8 cellular contexts compared by ENCODE assay signal in the genomic region with DNA sequence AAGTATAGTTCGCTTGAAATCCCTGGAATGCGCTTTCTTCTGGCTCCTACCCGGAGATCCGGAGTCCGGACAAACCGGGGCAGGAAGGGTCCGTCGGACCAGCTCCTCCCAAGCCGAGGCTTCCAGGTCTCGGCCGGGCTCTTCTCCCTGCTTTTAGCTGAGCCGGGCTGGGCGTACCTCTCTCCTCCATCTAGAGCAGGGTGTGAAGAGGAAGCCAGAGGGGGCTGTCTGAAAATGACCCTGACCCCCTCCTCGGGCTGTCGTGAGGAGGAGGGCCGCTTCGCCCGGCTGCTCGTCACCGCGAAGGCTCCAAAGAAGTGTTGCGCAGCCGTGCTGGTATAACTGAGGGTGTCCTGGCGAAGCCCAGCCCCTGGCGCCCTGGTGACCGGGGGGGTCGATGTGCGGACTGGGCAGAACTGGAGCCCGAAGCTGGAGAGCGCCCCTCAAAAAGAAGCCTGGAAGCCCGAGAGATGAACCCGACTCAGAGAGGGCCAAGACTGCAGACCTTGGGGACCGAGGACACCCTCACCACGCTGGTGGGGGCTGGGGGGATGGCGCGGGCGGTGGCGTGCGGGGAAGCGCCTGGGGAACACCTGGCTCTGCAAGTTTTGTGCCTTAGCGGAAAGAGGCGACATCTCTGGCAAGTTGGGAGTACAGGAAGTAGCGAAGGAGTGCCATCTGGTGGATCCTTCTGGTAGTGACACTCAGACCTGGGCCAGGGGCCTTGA. TPM values are rescaled to one million over a fixed set of nuclear protein-coding genes. Genes with fewer than 3 reads are reported as not detected.
DNase-seq lines count a peak whose midpoint lies in the region; ATAC-seq lines count a peak whose summit lies in the region.

No MANE protein-coding gene starts in this region.

- no peak overlapping the region for H3K27ac Mint-ChIP-seq in activated CD4-positive, alpha-beta memory T cell treated with anti-CD3 and anti-CD28 coated beads, Interleukin-2, amount 10 ng/mL, durations not matched to agents 7 days and 5 days
- H3K27ac Mint-ChIP-seq in memory B cell = no peak overlapping the region

- H3K4me1 Mint-ChIP-seq in activated CD4-positive, alpha-beta memory T cell treated with anti-CD3 and anti-CD28 coated beads, Interleukin-2, amount 10 ng/mL, durations not matched to agents 7 days and 5 days = peaks cover 24% of the 10 kb centered on the region
- peaks cover 28% of the 10 kb centered on the region for H3K4me1 Mint-ChIP-seq in memory B cell

- POLR2A ChIA-PET in activated CD4-positive, alpha-beta memory T cell treated with anti-CD3 and anti-CD28 coated beads, Interleukin-2, amount 10 ng/mL, durations not matched to agents 7 days and 5 days (lab: Charles Lee) = interaction anchor here (0.8 to 1.6 kb wide), 2 partner anchors 12 to 25 kb away, joined by 3 to 6 read pairs; no protein-coding TSS in a partner anchor

- H3K27me3 ChIP-seq in effector memory CD4-positive, alpha-beta T cell (replicated peaks; ENCODE audit: control insufficient read depth, insufficient read depth, low read length, poor library complexity, severe bottlenecking) = peaks cover 34% of the 10 kb centered on the region

- no peaks in the 10 kb centered on the region for H3K36me3 ChIP-seq in effector memory CD4-positive, alpha-beta T cell (ENCODE audit: control insufficient read depth, insufficient read depth, low read length)

- peak; percentile 53 for ATAC-seq in HG03108 (IDR thresholded peaks at IDR 0.05; ENCODE audit: unreplicated experiment)
- ATAC-seq in memory B cell (ENCODE audit: low read depth) = peak; percentile 46
- no peak for ATAC-seq in GM21576 (IDR thresholded peaks at IDR 0.05; ENCODE audit: unreplicated experiment)

- no peaks in the 10 kb centered on the region for H3K9me3 ChIP-seq in effector memory CD4-positive, alpha-beta T cell (ENCODE audit: control insufficient read depth, low read length)

- H3K27me3 Mint-ChIP-seq in activated CD4-positive, alpha-beta memory T cell treated with anti-CD3 and anti-CD28 coated beads, Interleukin-2, amount 10 ng/mL, durations not matched to agents 7 days and 5 days = peaks cover 51% of the 10 kb centered on the region
- peaks cover 9% of the 10 kb centered on the region for H3K27me3 Mint-ChIP-seq in memory B cell

- DNase-seq in EL (peak; percentile 82), NCI-H748 (lab: John Stamatoyannopoulos, UW; ENCODE audit: unreplicated experiment) (peak; percentile 80), memory B cell (ENCODE audit: low spot score in 2 of 2) (peak; percentile 72 to 76)
- DNase-seq in activated CD4-positive, alpha-beta memory T cell treated with anti-CD3 and anti-CD28 coated beads, Interleukin-2, amount 10 ng/mL, durations not matched to agents 7 days and 5 days = peak; percentile 82
- peak; percentile 57 to 67 (median 61) for DNase-seq in effector memory CD4-positive, alpha-beta T cell
- DNase-seq in stimulated activated CD4-positive, alpha-beta T cell treated with anti-CD3 and anti-CD28 coated beads, TNF-alpha, amount 100 ng/mL, for 48 hours (ENCODE audit: low read depth in 3 of 3) = peak; percentile 65 to 72 (median 71)

- H3K4me3 ChIP-seq in effector memory CD4-positive, alpha-beta T cell (ENCODE audit: insufficient read depth, low read depth, low read length, poor library complexity, severe bottlenecking) = peak overlapping the region; percentile 60

- no peaks in the 10 kb centered on the region for H3K9me3 Mint-ChIP-seq in activated CD4-positive, alpha-beta memory T cell treated with anti-CD3 and anti-CD28 coated beads, Interleukin-2, amount 10 ng/mL, durations not matched to agents 7 days and 5 days
- no peaks in the 10 kb centered on the region for H3K9me3 Mint-ChIP-seq in memory B cell

- CTCF ChIA-PET in activated CD4-positive, alpha-beta memory T cell treated with anti-CD3 and anti-CD28 coated beads, Interleukin-2, amount 10 ng/mL, durations not matched to agents 7 days and 5 days (lab: Charles Lee) = interaction anchor here (0.8 to 23.6 kb wide), 6 partner anchors 9 to 74 kb away, joined by 3 to 515 read pairs (median 8); partner anchors contain the start of genes PDZD7 and SFXN3

- H3K4me3 Mint-ChIP-seq in activated CD4-positive, alpha-beta memory T cell treated with anti-CD3 and anti-CD28 coated beads, Interleukin-2, amount 10 ng/mL, durations not matched to agents 7 days and 5 days = peak overlapping the region; percentile 77
- H3K4me3 Mint-ChIP-seq in memory B cell = peak overlapping the region; percentile 93

- no peak overlapping the region for H3K27ac ChIP-seq in effector memory CD4-positive, alpha-beta T cell (ENCODE audit: insufficient read depth, low read length, poor library complexity, severe bottlenecking)

- H3K36me3 Mint-ChIP-seq in activated CD4-positive, alpha-beta memory T cell treated with anti-CD3 and anti-CD28 coated beads, Interleukin-2, amount 10 ng/mL, durations not matched to agents 7 days and 5 days (ENCODE audit: low read depth) = no peaks in the 10 kb centered on the region
- H3K36me3 Mint-ChIP-seq in memory B cell = no peaks in the 10 kb centered on the region

- H3K4me1 ChIP-seq in effector memory CD4-positive, alpha-beta T cell (ENCODE audit: control insufficient read depth, insufficient read depth, low read length, poor library complexity, severe bottlenecking) = peaks cover 28% of the 10 kb centered on the region

RNA-seq across cellular contexts. Expression of gene KAZALD1, which starts 5.7 kb away (rescaled TPM):
- under 1 TPM; 0.35 to 0.53 TPM for total RNA-seq in activated CD4-positive, alpha-beta memory T cell treated with anti-CD3 and anti-CD28 coated beads, Interleukin-2, amount 10 ng/mL, durations not matched to agents 7 days and 5 days

RNA-seq across cellular contexts. Expression of gene SFXN3, which starts 36.5 kb away (rescaled TPM):
- total RNA-seq in activated CD4-positive, alpha-beta memory T cell treated with anti-CD3 and anti-CD28 coated beads, Interleukin-2, amount 10 ng/mL, durations not matched to agents 7 days and 5 days = 10 to 100 TPM; 91.4 to 95.0 TPM

RNA-seq across cellular contexts. Expression of gene PDZD7, which starts 36.6 kb away (rescaled TPM):
- total RNA-seq in activated CD4-positive, alpha-beta memory T cell treated with anti-CD3 and anti-CD28 coated beads, Interleukin-2, amount 10 ng/mL, durations not matched to agents 7 days and 5 days = 1 to 10 TPM; 1.1 to 1.9 TPM
